Comparison of ENCODE assay signal across 8 cellular contexts in the genomic region with DNA sequence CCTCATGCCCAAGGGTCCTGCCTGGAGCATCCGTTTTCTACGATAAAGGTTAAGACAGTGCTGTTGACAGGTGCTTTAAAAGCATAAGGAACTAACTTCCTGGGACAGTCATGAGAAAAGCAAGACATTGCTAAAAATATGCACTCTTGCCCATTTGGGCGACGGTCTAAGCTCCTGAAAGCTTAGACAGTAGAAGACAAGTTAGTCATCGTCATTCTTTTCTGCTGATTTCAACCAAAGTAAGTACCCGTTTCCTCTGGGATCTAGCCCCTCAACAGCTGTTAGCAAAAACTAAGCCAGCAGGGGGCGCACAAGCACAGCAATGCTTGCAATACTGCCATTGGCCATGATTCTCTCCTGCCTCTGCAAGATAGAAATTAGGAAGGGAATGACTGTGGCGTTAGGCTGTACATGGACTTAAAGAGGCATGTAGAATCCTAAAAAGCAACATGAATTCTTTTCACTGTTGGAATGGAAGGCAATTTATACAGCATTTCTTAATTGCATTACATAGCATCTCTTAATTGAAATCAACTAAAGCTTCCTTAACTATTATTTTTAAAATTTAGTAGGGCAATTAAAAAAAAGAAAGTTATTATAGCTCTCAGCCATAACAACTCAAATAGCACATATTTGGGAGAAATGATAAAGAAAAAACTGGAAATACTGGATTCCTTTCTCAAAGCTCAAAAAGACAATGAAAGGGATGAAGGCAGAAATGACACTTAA.
DNase-seq lines count a peak whose midpoint lies in the region; ATAC-seq and TF ChIP-seq lines count a peak whose summit lies in the region.

No MANE protein-coding gene starts in this region.

- H3K4me3 ChIP-seq in kidney epithelial cell (ENCODE audit: low read depth, low read length): no peak overlapping the region

- in situ Hi-C loops in ACHN (cut with HindIII; ENCODE audit: low pct_ligation_motif_present, low pct_unique_long_range_greater_than_20kb, low sequenced_read_pairs): no loop called here

- POLR2A ChIA-PET in activated B cell treated with CpG ODN at 0.5 μM for 24 hours (lab: Charles Lee): no interaction called here

- H3K36me3 ChIP-seq in kidney epithelial cell (ENCODE audit: control insufficient read depth, insufficient read depth, low read length): no peaks in the 10 kb centered on the region

- peaks cover 25% of the 10 kb centered on the region for H3K27me3 Mint-ChIP-seq in activated B cell treated with CpG ODN at 0.5 μM for 24 hours

- no peak overlapping the region for H3K4me3 Mint-ChIP-seq in activated B cell treated with CpG ODN at 0.5 μM for 24 hours

- intact Hi-C loops in activated B cell treated with CpG ODN at 0.5 μM for 24 hours (cut with micrococcal nuclease): loop anchor here (1.0 kb wide), 4 partner anchors 266 to 712 kb away; partner anchors contain the start of gene KIZ

- H3K27ac ChIP-seq in caudate nucleus (ENCODE audit: low read depth, low read length): no peak overlapping the region

- H3K27me3 ChIP-seq in kidney epithelial cell (ENCODE audit: control insufficient read depth, insufficient read depth, low read length): no peaks in the 10 kb centered on the region

- H3K27ac Mint-ChIP-seq in activated B cell treated with CpG ODN at 0.5 μM for 24 hours: no peak overlapping the region

- CTCF ChIA-PET in activated B cell treated with CpG ODN at 0.5 μM for 24 hours (lab: Charles Lee): interaction anchor here (0.6 to 3.0 kb wide), 11 partner anchors 9 to 712 kb away, joined by 3 to 35 read pairs (median 3); no protein-coding TSS in a partner anchor

- DNase-seq in ACHN (peak; percentile 82), NCI-H345 treated with DMSO at 0.1 percent for 48 hours (lab: John Stamatoyannopoulos, UW; ENCODE audit: unreplicated experiment) (peak; percentile 90), activated B cell treated with CpG ODN at 0.5 μM for 24 hours (peak; percentile 60), caudate nucleus (lab: John Stamatoyannopoulos, UW) (peak; percentile 6 to 93 (median 76)), kidney epithelial cell (ENCODE audit: low read depth) (peak; percentile 43)
- DNase-seq in stimulated activated CD4-positive, alpha-beta T cell treated with anti-CD3 and anti-CD28 coated beads, Interleukin-1b, Interleukin-23, amount 100 ng/mL, for 48 hours: peak; percentile 88

- no peaks in the 10 kb centered on the region for H3K9me3 Mint-ChIP-seq in activated B cell treated with CpG ODN at 0.5 μM for 24 hours

- no peaks in the 10 kb centered on the region for H3K36me3 Mint-ChIP-seq in activated B cell treated with CpG ODN at 0.5 μM for 24 hours (ENCODE audit: low read depth)

- peak; percentile 63 for ATAC-seq in GM18520 (IDR thresholded peaks at IDR 0.05; ENCODE audit: unreplicated experiment)
- peak; percentile 91 for ATAC-seq in HG03354 (IDR thresholded peaks at IDR 0.05; ENCODE audit: poor library complexity, severe bottlenecking, unreplicated experiment)
- peak; percentile 21 for ATAC-seq in activated B cell treated with CpG ODN at 0.5 μM for 24 hours (ENCODE audit: low read depth)

- TF ChIP-seq CTCF in activated B cell treated with CpG ODN at 0.5 μM for 24 hours (IDR thresholded peaks at IDR 0.05) (no peak), kidney epithelial cell (IDR thresholded peaks at IDR 0.05; ENCODE audit: insufficient read depth, low read length, poor library complexity, severe bottlenecking) (peak; percentile 88)

- H3K4me1 Mint-ChIP-seq in activated B cell treated with CpG ODN at 0.5 μM for 24 hours: no peaks in the 10 kb centered on the region

Comparison
In these comparisons a context has a peak if more than half of its experiments do, and no peak if none do; other contexts are left out.
1. ATAC-seq: peak in every context shown above with its lines; median percentile 91 in HG03354; 63 in GM18520; 21 in activated B cell treated with CpG ODN at 0.5 μM for 24 hours.